8 cellular contexts compared by ENCODE assay signal in genomic region chr4:142126890-142127497, GRCh38.
DNase-seq lines count a peak whose midpoint lies in the region; ATAC-seq and TF ChIP-seq lines count a peak whose summit lies in the region.

No MANE protein-coding gene starts in this region.

- H3K27ac Mint-ChIP-seq in glutamatergic neuron (ENCODE audit: unreplicated experiment): no peak overlapping the region

- H3K36me3 ChIP-seq in RWPE2 (ENCODE audit: low read depth): peaks cover 29% of the 10 kb centered on the region

- TF ChIP-seq CTCF in RWPE2 (IDR thresholded peaks at IDR 0.05; ENCODE audit: poor library complexity, severe bottlenecking) (peak; percentile 95), glutamatergic neuron (IDR thresholded peaks at IDR 0.05; ENCODE audit: partially characterized antibody, unreplicated experiment) (peak; percentile 94), retinal pigment epithelial cell (conservative IDR thresholded peaks at IDR 0.05; ENCODE audit: low read depth, low read length) (peak; percentile 78)

- no peak overlapping the region for H3K4me3 ChIP-seq in RWPE2 (ENCODE audit: severe bottlenecking)
- H3K4me3 ChIP-seq in retinal pigment epithelial cell (ENCODE audit: low read length): no peak overlapping the region

- H3K4me1 Mint-ChIP-seq in glutamatergic neuron (ENCODE audit: low read depth, unreplicated experiment): no peaks in the 10 kb centered on the region

- H3K4me3 Mint-ChIP-seq in glutamatergic neuron (ENCODE audit: unreplicated experiment): no peak overlapping the region

- DNase-seq in Daoy (ENCODE audit: low read depth) (peak; percentile 32), KBM-7 (peak; percentile 60), RWPE2 (ENCODE audit: low spot score) (no peak), glutamatergic neuron (peak; percentile 38), retinal pigment epithelial cell (ENCODE audit: low read depth) (peak; percentile 37)
- peak in 3 of 4 experiments; percentile 1 to 47 (median 30) for DNase-seq in activated naive CD4-positive, alpha-beta T cell (lab: John Stamatoyannopoulos, UW)

- H3K9me3 ChIP-seq in RWPE2 (ENCODE audit: severe bottlenecking): no peaks in the 10 kb centered on the region

- H3K27me3 ChIP-seq in RWPE2 (ENCODE audit: insufficient read depth, poor library complexity, severe bottlenecking): peaks cover 3% of the 10 kb centered on the region

- peak overlapping the region; percentile 12 for H3K27ac ChIP-seq in RWPE2 (ENCODE audit: poor library complexity, severe bottlenecking)

- H3K36me3 Mint-ChIP-seq in glutamatergic neuron (ENCODE audit: unreplicated experiment): no peaks in the 10 kb centered on the region

- H3K27me3 Mint-ChIP-seq in glutamatergic neuron (ENCODE audit: unreplicated experiment): no peaks in the 10 kb centered on the region

- peak; percentile 85 for ATAC-seq in GM21515 (IDR thresholded peaks at IDR 0.05; ENCODE audit: unreplicated experiment)
- peak; percentile 48; the same call in 2 of the 3 replicates for ATAC-seq in RWPE2 (ENCODE audit: low read depth)
- no peak for ATAC-seq in HG03097 (IDR thresholded peaks at IDR 0.05; ENCODE audit: low FRiP score, unreplicated experiment)

- H3K4me1 ChIP-seq in RWPE2 (ENCODE audit: insufficient read depth, poor library complexity, severe bottlenecking): no peaks in the 10 kb centered on the region

- in situ Hi-C loops in KBM-7 (cut with MboI; ENCODE audit: low pct_unique_long_range_greater_than_20kb, low sequenced_read_pairs): no loop called here

- no peaks in the 10 kb centered on the region for H3K9me3 Mint-ChIP-seq in glutamatergic neuron (ENCODE audit: unreplicated experiment)
